10 cellular contexts compared by ENCODE assay signal in the genomic region with DNA sequence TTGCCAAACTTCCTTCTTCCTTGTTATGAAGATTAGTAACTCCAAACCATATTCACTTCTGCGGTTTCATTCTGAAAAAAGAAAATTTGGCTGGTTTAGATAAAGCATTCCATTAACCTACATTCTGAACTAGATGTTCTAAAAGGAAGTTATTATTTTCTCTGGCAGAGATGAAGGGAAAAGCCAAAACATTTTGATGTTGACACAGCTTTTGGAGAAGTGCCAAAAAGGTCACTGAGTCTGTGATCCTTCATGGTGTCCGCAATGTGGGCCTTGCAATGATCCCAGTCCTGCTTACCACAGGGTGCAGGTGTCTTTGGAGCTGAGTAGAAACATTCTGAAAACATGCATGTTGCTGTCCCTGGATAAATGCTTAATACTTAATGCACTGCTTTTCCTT. TPM values are rescaled to one million over a fixed set of nuclear protein-coding genes. Genes with fewer than 3 reads are reported as not detected.
DNase-seq lines count a peak whose midpoint lies in the region; ATAC-seq and TF ChIP-seq lines count a peak whose summit lies in the region.
"Had no signal": no experiment of that assay in that cellular context is flagged by ENCODE, and none has a peak within 500 bp of the region (broad histone marks: within the 10 kb centered on the region; RNA-seq: fewer than 3 reads in every experiment).

No MANE protein-coding gene starts in this region.

- DNase-seq in NCI-H748 (lab: John Stamatoyannopoulos, UW; ENCODE audit: unreplicated experiment) (peak; percentile 69), NCI-H748 treated with DMSO at 0.1 percent for 48 hours (lab: John Stamatoyannopoulos, UW) (no peak), adipocyte (ENCODE audit: low read depth) (peak; percentile 92), hepatocyte (ENCODE audit: low spot score) (peak; percentile 9), upper lobe of right lung (no peak)
- no peak for DNase-seq in stimulated activated naive CD4-positive, alpha-beta T cell (lab: John Stamatoyannopoulos, UW)
- DNase-seq: AML-193, MV-4-11 had no signal

- H3K4me1 ChIP-seq in adipocyte (ENCODE audit: control insufficient read depth, insufficient read depth, low read length) (peaks cover 27% of the 10 kb centered on the region), hepatocyte (ENCODE audit: insufficient read depth) (no peaks in the 10 kb centered on the region), upper lobe of right lung (peaks cover 17% of the 10 kb centered on the region)

- H3K27me3 ChIP-seq in adipocyte (replicated peaks; ENCODE audit: control insufficient read depth, insufficient read depth, low read length) (no peaks in the 10 kb centered on the region), hepatocyte (no peaks in the 10 kb centered on the region), upper lobe of right lung (no peaks in the 10 kb centered on the region)

- TF ChIP-seq CTCF in hepatocyte (IDR thresholded peaks at IDR 0.05; ENCODE audit: poor library complexity) (no peak), upper lobe of right lung (IDR thresholded peaks at IDR 0.05) (no peak)

- 53% methylated on average over 2 of the region's 2 CpGs for WGBS in hepatocyte (ENCODE audit: low lambda C conversion rate, missing lambda C conversion rate)

- H3K79me2 ChIP-seq in hepatocyte: no peaks in the 10 kb centered on the region

- no peak overlapping the region for H3K27ac ChIP-seq in hepatocyte
- H3K27ac ChIP-seq in upper lobe of right lung: no peak overlapping the region

- H3K36me3 ChIP-seq in adipocyte (ENCODE audit: control insufficient read depth, insufficient read depth, low read length, severe bottlenecking) (no peaks in the 10 kb centered on the region), hepatocyte (replicated peaks; ENCODE audit: insufficient read depth, low read depth) (no peaks in the 10 kb centered on the region), upper lobe of right lung (no peaks in the 10 kb centered on the region)

- H3K4me3 ChIP-seq in adipocyte (ENCODE audit: low read length) (no peak overlapping the region), hepatocyte (no peak overlapping the region), upper lobe of right lung (no peak overlapping the region)

- H3K9me2 ChIP-seq in hepatocyte (replicated peaks; ENCODE audit: insufficient read depth): no peaks in the 10 kb centered on the region

- intact Hi-C loops in upper lobe of right lung (cut with DNase I): no loop called here

- no peak overlapping the region for H3K4me2 ChIP-seq in hepatocyte

- no peak overlapping the region for H3K9ac ChIP-seq in adipocyte (ENCODE audit: low read length)

- H2AFZ ChIP-seq in hepatocyte: no peak overlapping the region

- ATAC-seq in upper lobe of right lung: peak; percentile 31
- no peak for ATAC-seq in HG02981 (IDR thresholded peaks at IDR 0.05; ENCODE audit: unreplicated experiment)
- no peak for ATAC-seq in HG02852 (IDR thresholded peaks at IDR 0.05; ENCODE audit: unreplicated experiment)

- H3K9me3 ChIP-seq in adipocyte (ENCODE audit: control insufficient read depth, low read length): no peaks in the 10 kb centered on the region
- H3K9me3 ChIP-seq in hepatocyte (ENCODE audit: low read depth): no peaks in the 10 kb centered on the region
- H3K9me3 ChIP-seq in upper lobe of right lung: no peaks in the 10 kb centered on the region

- no peaks in the 10 kb centered on the region for H4K20me1 ChIP-seq in hepatocyte (ENCODE audit: insufficient read depth, poor library complexity, severe bottlenecking)

RNA-seq across cellular contexts. Expression of a gene that starts 36.0 kb away (rescaled TPM):
- total RNA-seq in hepatocyte (32.5 and 43.9 TPM in 2 replicates), upper lobe of right lung (10.7 TPM)
- polyA plus RNA-seq in hepatocyte: 21.6 and 35.0 TPM in 2 replicates

Comparison
In these comparisons a context has a peak if more than half of its experiments do, and no peak if none do; other contexts are left out.
1. DNase-seq: peak in NCI-H748 (single experiment), adipocyte (single experiment) and hepatocyte (single experiment); none in NCI-H748 treated with DMSO at 0.1 percent for 48 hours (single experiment), upper lobe of right lung (single experiment) and stimulated activated naive CD4-positive, alpha-beta T cell (0 of 6).